In genomic region chr10:44885710-44886109, GRCh38 we compare ENCODE assay signal across 1 cellular context.
TF ChIP-seq lines count a peak whose summit lies in the region.

No MANE protein-coding gene starts in this region.

TF ChIP-seq in GM23338, 12 proteins besides CTCF, POLR2A, EP300 and RAD21 (continued from another document):
- TF ChIP-seq ETS1 (IDR thresholded peaks at IDR 0.05) (no peak), EZH2phosphoT487 (IDR thresholded peaks at IDR 0.05; ENCODE audit: unreplicated experiment) (no peak), ZNF462 (CRISPR knock-in tag; IDR thresholded peaks at IDR 0.05) (no peak), JUNB (IDR thresholded peaks at IDR 0.05; ENCODE audit: unreplicated experiment) (no peak), REST (IDR thresholded peaks at IDR 0.05; ENCODE audit: unreplicated experiment) (no peak), ZNF331 (CRISPR knock-in tag; IDR thresholded peaks at IDR 0.05; ENCODE audit: low read depth) (no peak), POLR2AphosphoS5 (IDR thresholded peaks at IDR 0.05; ENCODE audit: low read depth) (no peak), STAT1 (IDR thresholded peaks at IDR 0.05; ENCODE audit: unreplicated experiment) (no peak)
